ENCODE assay signal across 5 cellular contexts in genomic region chr16:28254158-28254557, GRCh38.
"Had no signal": no experiment of that assay in that cellular context is flagged by ENCODE, and none has a peak within 500 bp of the region (broad histone marks: within the 10 kb centered on the region; RNA-seq: fewer than 3 reads in every experiment).

No MANE protein-coding gene starts in this region.

- H3K4me3 ChIP-seq: K562 had no signal

- H3K27ac ChIP-seq: HL-60 had no signal

- DNase-seq: IMR-90, KBM-7, KG1 had no signal
